In genomic region chr22:35257002-35257320, GRCh38 we compare ENCODE assay signal across 1 cellular context.
TF ChIP-seq lines count a peak whose summit lies in the region.

No MANE protein-coding gene starts in this region.

TF ChIP-seq in WTC11, 78 proteins besides CTCF, POLR2A, EP300 and RAD21 (continued from another document):
- TF ChIP-seq ERG (CRISPR knock-in tag; IDR thresholded peaks at IDR 0.05) (no peak), MYBL2 (CRISPR knock-in tag; IDR thresholded peaks at IDR 0.05) (no peak), NFATC4 (CRISPR knock-in tag; IDR thresholded peaks at IDR 0.05) (no peak), E2F5 (CRISPR knock-in tag; IDR thresholded peaks at IDR 0.05) (no peak), GRHL2 (CRISPR knock-in tag; IDR thresholded peaks at IDR 0.05; ENCODE audit: insufficient replicate concordance, severe bottlenecking) (no peak), USF2 (CRISPR knock-in tag; IDR thresholded peaks at IDR 0.05) (no peak), PREB (CRISPR knock-in tag; IDR thresholded peaks at IDR 0.05; ENCODE audit: borderline replicate concordance) (no peak), SMAD3 (CRISPR knock-in tag; IDR thresholded peaks at IDR 0.05; ENCODE audit: borderline replicate concordance) (no peak), ZNF423 (CRISPR knock-in tag; IDR thresholded peaks at IDR 0.05) (no peak), FOXK1 (CRISPR knock-in tag; IDR thresholded peaks at IDR 0.05) (no peak), CREM (CRISPR knock-in tag; IDR thresholded peaks at IDR 0.05) (no peak)
